In the genomic region with DNA sequence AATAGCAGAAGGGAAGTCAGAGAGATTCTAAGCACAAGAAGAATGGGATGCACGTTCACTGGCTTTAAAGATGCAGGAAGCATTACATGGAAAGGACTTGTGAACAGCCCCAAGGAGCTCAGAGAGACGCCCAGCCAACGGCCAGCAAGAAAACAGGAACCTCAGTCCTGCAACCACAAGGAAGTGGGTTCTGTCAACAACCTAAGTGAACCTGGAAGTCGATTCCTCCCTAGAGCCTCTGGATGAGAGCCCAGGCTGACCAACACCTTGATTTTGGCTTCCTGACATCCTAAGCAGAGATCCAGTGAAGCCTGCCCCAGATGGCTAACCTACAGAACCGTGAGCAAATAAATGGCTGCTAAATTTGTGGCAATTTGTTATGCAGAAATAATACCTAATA, we compare ENCODE assay signal across 16 cellular contexts. TPM values are rescaled to one million over a fixed set of nuclear protein-coding genes. Genes with fewer than 3 reads are reported as not detected.
"Had no signal": no experiment of that assay in that cellular context is flagged by ENCODE, and none has a peak within 500 bp of the region (broad histone marks: within the 10 kb centered on the region; RNA-seq: fewer than 3 reads in every experiment).

No MANE protein-coding gene starts in this region.

- H3K4me1 ChIP-seq: tibial artery, vagina had no signal

- H3K27ac ChIP-seq: body of pancreas, parathyroid adenoma, tibial artery, vagina had no signal

- H3K27me3 ChIP-seq: body of pancreas, gastrocnemius medialis, tibial artery, vagina had no signal

- DNase-seq: activated CD4-positive, alpha-beta T cell treated with anti-CD3 and anti-CD28 coated beads, Interleukin-2, amount 50 U/mL, for 4 hours; activated CD4-positive, CD25-positive, alpha-beta regulatory T cell treated with anti-CD3 and anti-CD28 coated beads, Interleukin-2, amount 50 U/mL, for 72 hours; activated effector memory CD4-positive, alpha-beta T cell treated with Interleukin-2 at 50 U/mL for 16 hours; activated T-cell treated with anti-CD3 and anti-CD28 coated beads, Interleukin-2, amount 50 U/mL, for 1 hour; body of pancreas; effector memory CD4-positive, alpha-beta T cell; gastrocnemius medialis; left ventricle myocardium superior; mesendoderm; retina; tibial artery had no signal

- ATAC-seq: body of pancreas, gastrocnemius medialis, left ventricle myocardium superior had no signal

- H3K4me3 ChIP-seq: body of pancreas, gastrocnemius medialis, tibial artery, vagina had no signal

- H3K36me3 ChIP-seq: gastrocnemius medialis, tibial artery, vagina had no signal

- H3K9me3 ChIP-seq: body of pancreas, gastrocnemius medialis, tibial artery, vagina had no signal

RNA-seq across cellular contexts. Expression of gene GPR142, which starts 24.5 kb away (rescaled TPM):
- total RNA-seq: gastrocnemius medialis, myocyte, skeletal muscle tissue had no signal
- polyA plus RNA-seq: keratinocyte had no signal

RNA-seq across cellular contexts. Expression of gene BTBD17, which starts 30.1 kb away (rescaled TPM):
- total RNA-seq: gastrocnemius medialis, left ventricle myocardium superior, myocyte, skeletal muscle tissue, vagina had no signal
- polyA plus RNA-seq: keratinocyte had no signal

RNA-seq across cellular contexts. Expression of gene GPRC5C, which starts 40.1 kb away (rescaled TPM):
- total RNA-seq: myocyte had no signal
